ENCODE assay signal across 1 cellular context in genomic region chr9:134707731-134708671, GRCh38.
TF ChIP-seq lines count a peak whose summit lies in the region.

No MANE protein-coding gene starts in this region.

TF ChIP-seq in IMR-90, 13 proteins besides CTCF, POLR2A, EP300 and RAD21:
- TF ChIP-seq MAFK (IDR thresholded peaks at IDR 0.05; ENCODE audit: low read depth, low read length) (no peak), MXI1 (IDR thresholded peaks at IDR 0.05; ENCODE audit: borderline replicate concordance, low read depth, low read length) (no peak), CHD1 (IDR thresholded peaks at IDR 0.05; ENCODE audit: low read depth, low read length) (no peak), CEBPB (IDR thresholded peaks at IDR 0.05; ENCODE audit: low read depth, low read length) (no peak), MAZ (IDR thresholded peaks at IDR 0.05; ENCODE audit: borderline replicate concordance, low read depth, low read length) (no peak), SMC3 (IDR thresholded peaks at IDR 0.05; ENCODE audit: low read depth, low read length) (no peak), RFX5 (IDR thresholded peaks at IDR 0.05; ENCODE audit: low read depth, low read length) (no peak), RCOR1 (IDR thresholded peaks at IDR 0.05; ENCODE audit: insufficient replicate concordance, low read length) (no peak), NFE2L2 (IDR thresholded peaks at IDR 0.05; ENCODE audit: low read depth, low read length) (no peak), FOS (IDR thresholded peaks at IDR 0.05; ENCODE audit: low read depth, low read length) (no peak), BHLHE40 (IDR thresholded peaks at IDR 0.05; ENCODE audit: low read depth, low read length) (no peak), ELK1 (IDR thresholded peaks at IDR 0.05; ENCODE audit: borderline replicate concordance, low read depth, low read length) (no peak), USF2 (IDR thresholded peaks at IDR 0.05; ENCODE audit: low read depth, low read length) (no peak)
